Comparison of ENCODE assay signal across 1 cellular context in the genomic region with DNA sequence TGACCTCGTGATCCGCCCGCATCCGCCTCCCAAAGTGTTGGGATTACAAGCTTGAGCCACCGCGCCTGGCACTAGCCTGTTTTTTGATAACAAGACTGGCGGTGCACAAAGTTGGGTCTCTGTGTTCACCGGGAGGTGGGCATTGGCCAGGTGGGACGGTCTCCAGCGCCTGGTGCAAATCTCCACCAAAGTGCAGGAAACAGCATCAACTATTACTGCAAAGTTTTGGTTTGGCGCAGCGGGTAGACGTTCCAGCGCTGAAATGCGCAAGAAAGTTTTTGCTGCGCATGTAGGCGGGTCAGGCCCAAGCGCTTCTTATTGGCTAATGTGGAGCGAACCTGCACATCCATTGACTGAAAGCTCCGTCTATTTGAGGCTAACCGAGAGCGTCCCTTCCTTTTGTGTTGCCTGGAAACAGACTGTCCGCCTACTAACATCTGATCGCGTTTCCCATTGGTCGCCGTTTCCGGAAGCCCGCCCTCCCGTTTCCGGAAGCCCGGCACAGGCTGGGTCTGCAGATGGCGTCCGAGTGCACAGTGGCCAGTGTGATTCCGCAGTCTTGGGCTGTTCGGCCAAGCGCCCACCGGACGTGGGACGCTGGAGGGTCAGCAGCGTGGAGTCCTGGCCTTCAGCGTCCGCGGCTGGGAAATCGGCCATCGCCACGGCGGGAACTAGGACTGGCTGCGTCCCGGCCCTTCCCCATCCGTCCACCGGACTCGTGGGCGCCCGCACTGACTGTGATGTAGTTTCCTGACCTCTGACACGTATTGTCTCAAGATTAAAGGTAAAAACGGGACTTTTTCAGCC.
TF ChIP-seq lines count a peak whose summit lies in the region.

No MANE protein-coding gene starts in this region.

TF ChIP-seq in GM12878, 131 proteins besides CTCF, POLR2A, EP300 and RAD21 (continued from another document and continues in another):
- TF ChIP-seq, protein P1, sequence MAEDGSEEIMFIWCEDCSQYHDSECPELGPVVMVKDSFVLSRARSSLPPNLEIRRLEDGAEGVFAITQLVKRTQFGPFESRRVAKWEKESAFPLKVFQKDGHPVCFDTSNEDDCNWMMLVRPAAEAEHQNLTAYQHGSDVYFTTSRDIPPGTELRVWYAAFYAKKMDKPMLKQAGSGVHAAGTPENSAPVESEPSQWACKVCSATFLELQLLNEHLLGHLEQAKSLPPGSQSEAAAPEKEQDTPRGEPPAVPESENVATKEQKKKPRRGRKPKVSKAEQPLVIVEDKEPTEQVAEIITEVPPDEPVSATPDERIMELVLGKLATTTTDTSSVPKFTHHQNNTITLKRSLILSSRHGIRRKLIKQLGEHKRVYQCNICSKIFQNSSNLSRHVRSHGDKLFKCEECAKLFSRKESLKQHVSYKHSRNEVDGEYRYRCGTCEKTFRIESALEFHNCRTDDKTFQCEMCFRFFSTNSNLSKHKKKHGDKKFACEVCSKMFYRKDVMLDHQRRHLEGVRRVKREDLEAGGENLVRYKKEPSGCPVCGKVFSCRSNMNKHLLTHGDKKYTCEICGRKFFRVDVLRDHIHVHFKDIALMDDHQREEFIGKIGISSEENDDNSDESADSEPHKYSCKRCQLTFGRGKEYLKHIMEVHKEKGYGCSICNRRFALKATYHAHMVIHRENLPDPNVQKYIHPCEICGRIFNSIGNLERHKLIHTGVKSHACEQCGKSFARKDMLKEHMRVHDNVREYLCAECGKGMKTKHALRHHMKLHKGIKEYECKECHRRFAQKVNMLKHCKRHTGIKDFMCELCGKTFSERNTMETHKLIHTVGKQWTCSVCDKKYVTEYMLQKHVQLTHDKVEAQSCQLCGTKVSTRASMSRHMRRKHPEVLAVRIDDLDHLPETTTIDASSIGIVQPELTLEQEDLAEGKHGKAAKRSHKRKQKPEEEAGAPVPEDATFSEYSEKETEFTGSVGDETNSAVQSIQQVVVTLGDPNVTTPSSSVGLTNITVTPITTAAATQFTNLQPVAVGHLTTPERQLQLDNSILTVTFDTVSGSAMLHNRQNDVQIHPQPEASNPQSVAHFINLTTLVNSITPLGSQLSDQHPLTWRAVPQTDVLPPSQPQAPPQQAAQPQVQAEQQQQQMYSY (CRISPR knock-in tag; IDR thresholded peaks at IDR 0.05), result no peak
- 0 out of 4 replicates have a peak, but pooled peaks of 1 of the 2 experiments have one; percentile 3 for TF ChIP-seq SRF (IDR thresholded peaks at IDR 0.05; ENCODE audit: low read depth in 2 of 2, low read length in 2 of 2)
- TF ChIP-seq CREM (IDR thresholded peaks at IDR 0.05; ENCODE audit: low read depth), result peak; percentile 76
- TF ChIP-seq, protein P2, sequence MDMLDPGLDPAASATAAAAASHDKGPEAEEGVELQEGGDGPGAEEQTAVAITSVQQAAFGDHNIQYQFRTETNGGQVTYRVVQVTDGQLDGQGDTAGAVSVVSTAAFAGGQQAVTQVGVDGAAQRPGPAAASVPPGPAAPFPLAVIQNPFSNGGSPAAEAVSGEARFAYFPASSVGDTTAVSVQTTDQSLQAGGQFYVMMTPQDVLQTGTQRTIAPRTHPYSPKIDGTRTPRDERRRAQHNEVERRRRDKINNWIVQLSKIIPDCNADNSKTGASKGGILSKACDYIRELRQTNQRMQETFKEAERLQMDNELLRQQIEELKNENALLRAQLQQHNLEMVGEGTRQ (IDR thresholded peaks at IDR 0.05; ENCODE audit: borderline replicate concordance, low read depth, low read length), result no peak
- TF ChIP-seq, protein P3, sequence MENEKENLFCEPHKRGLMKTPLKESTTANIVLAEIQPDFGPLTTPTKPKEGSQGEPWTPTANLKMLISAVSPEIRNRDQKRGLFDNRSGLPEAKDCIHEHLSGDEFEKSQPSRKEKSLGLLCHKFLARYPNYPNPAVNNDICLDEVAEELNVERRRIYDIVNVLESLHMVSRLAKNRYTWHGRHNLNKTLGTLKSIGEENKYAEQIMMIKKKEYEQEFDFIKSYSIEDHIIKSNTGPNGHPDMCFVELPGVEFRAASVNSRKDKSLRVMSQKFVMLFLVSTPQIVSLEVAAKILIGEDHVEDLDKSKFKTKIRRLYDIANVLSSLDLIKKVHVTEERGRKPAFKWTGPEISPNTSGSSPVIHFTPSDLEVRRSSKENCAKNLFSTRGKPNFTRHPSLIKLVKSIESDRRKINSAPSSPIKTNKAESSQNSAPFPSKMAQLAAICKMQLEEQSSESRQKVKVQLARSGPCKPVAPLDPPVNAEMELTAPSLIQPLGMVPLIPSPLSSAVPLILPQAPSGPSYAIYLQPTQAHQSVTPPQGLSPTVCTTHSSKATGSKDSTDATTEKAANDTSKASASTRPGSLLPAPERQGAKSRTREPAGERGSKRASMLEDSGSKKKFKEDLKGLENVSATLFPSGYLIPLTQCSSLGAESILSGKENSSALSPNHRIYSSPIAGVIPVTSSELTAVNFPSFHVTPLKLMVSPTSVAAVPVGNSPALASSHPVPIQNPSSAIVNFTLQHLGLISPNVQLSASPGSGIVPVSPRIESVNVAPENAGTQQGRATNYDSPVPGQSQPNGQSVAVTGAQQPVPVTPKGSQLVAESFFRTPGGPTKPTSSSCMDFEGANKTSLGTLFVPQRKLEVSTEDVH (IDR thresholded peaks at IDR 0.05; ENCODE audit: low read depth, partially characterized antibody), result no peak
- TF ChIP-seq, protein P4, sequence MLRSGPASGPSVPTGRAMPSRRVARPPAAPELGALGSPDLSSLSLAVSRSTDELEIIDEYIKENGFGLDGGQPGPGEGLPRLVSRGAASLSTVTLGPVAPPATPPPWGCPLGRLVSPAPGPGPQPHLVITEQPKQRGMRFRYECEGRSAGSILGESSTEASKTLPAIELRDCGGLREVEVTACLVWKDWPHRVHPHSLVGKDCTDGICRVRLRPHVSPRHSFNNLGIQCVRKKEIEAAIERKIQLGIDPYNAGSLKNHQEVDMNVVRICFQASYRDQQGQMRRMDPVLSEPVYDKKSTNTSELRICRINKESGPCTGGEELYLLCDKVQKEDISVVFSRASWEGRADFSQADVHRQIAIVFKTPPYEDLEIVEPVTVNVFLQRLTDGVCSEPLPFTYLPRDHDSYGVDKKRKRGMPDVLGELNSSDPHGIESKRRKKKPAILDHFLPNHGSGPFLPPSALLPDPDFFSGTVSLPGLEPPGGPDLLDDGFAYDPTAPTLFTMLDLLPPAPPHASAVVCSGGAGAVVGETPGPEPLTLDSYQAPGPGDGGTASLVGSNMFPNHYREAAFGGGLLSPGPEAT (IDR thresholded peaks at IDR 0.05; ENCODE audit: low read depth), result peak; percentile 75
- 0 out of 2 replicates have a peak, but pooled peaks have one; percentile 7 for TF ChIP-seq NBN (IDR thresholded peaks at IDR 0.05)
- 0 out of 2 replicates have a peak, but pooled peaks have one; percentile 9 for TF ChIP-seq SPI1 (IDR thresholded peaks at IDR 0.05; ENCODE audit: borderline replicate concordance, insufficient read depth, low read depth, low read length)
- peak; percentile 81 for TF ChIP-seq NR2C1 (IDR thresholded peaks at IDR 0.05)
- TF ChIP-seq, protein P5, sequence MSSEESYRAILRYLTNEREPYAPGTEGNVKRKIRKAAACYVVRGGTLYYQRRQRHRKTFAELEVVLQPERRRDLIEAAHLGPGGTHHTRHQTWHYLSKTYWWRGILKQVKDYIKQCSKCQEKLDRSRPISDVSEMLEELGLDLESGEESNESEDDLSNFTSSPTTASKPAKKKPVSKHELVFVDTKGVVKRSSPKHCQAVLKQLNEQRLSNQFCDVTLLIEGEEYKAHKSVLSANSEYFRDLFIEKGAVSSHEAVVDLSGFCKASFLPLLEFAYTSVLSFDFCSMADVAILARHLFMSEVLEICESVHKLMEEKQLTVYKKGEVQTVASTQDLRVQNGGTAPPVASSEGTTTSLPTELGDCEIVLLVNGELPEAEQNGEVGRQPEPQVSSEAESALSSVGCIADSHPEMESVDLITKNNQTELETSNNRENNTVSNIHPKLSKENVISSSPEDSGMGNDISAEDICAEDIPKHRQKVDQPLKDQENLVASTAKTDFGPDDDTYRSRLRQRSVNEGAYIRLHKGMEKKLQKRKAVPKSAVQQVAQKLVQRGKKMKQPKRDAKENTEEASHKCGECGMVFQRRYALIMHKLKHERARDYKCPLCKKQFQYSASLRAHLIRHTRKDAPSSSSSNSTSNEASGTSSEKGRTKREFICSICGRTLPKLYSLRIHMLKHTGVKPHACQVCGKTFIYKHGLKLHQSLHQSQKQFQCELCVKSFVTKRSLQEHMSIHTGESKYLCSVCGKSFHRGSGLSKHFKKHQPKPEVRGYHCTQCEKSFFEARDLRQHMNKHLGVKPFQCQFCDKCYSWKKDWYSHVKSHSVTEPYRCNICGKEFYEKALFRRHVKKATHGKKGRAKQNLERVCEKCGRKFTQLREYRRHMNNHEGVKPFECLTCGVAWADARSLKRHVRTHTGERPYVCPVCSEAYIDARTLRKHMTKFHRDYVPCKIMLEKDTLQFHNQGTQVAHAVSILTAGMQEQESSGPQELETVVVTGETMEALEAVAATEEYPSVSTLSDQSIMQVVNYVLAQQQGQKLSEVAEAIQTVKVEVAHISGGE (CRISPR knock-in tag; IDR thresholded peaks at IDR 0.05), result no peak
- TF ChIP-seq, protein P6, sequence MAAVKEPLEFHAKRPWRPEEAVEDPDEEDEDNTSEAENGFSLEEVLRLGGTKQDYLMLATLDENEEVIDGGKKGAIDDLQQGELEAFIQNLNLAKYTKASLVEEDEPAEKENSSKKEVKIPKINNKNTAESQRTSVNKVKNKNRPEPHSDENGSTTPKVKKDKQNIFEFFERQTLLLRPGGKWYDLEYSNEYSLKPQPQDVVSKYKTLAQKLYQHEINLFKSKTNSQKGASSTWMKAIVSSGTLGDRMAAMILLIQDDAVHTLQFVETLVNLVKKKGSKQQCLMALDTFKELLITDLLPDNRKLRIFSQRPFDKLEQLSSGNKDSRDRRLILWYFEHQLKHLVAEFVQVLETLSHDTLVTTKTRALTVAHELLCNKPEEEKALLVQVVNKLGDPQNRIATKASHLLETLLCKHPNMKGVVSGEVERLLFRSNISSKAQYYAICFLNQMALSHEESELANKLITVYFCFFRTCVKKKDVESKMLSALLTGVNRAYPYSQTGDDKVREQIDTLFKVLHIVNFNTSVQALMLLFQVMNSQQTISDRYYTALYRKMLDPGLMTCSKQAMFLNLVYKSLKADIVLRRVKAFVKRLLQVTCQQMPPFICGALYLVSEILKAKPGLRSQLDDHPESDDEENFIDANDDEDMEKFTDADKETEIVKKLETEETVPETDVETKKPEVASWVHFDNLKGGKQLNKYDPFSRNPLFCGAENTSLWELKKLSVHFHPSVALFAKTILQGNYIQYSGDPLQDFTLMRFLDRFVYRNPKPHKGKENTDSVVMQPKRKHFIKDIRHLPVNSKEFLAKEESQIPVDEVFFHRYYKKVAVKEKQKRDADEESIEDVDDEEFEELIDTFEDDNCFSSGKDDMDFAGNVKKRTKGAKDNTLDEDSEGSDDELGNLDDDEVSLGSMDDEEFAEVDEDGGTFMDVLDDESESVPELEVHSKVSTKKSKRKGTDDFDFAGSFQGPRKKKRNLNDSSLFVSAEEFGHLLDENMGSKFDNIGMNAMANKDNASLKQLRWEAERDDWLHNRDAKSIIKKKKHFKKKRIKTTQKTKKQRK (IDR thresholded peaks at IDR 0.05; ENCODE audit: low read depth, low read length), result peak; percentile 69
- no peak for TF ChIP-seq JUND (IDR thresholded peaks at IDR 0.05; ENCODE audit: low read depth, low read length)
- peak; percentile 40; the same call in 1 of the 2 replicates for TF ChIP-seq HCFC1 (IDR thresholded peaks at IDR 0.05; ENCODE audit: low read length)
- TF ChIP-seq, protein P7, sequence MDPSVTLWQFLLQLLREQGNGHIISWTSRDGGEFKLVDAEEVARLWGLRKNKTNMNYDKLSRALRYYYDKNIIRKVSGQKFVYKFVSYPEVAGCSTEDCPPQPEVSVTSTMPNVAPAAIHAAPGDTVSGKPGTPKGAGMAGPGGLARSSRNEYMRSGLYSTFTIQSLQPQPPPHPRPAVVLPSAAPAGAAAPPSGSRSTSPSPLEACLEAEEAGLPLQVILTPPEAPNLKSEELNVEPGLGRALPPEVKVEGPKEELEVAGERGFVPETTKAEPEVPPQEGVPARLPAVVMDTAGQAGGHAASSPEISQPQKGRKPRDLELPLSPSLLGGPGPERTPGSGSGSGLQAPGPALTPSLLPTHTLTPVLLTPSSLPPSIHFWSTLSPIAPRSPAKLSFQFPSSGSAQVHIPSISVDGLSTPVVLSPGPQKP (IDR thresholded peaks at IDR 0.05; ENCODE audit: low read depth, low read length), result peak; percentile 28; the same call in 1 of the 2 replicates
- TF ChIP-seq ZZZ3 (IDR thresholded peaks at IDR 0.05; ENCODE audit: control insufficient read depth, insufficient read length, low read depth), result no peak
- TF ChIP-seq MTA3 (IDR thresholded peaks at IDR 0.05; ENCODE audit: borderline replicate concordance, low read length), result no peak
- TF ChIP-seq, protein P8, sequence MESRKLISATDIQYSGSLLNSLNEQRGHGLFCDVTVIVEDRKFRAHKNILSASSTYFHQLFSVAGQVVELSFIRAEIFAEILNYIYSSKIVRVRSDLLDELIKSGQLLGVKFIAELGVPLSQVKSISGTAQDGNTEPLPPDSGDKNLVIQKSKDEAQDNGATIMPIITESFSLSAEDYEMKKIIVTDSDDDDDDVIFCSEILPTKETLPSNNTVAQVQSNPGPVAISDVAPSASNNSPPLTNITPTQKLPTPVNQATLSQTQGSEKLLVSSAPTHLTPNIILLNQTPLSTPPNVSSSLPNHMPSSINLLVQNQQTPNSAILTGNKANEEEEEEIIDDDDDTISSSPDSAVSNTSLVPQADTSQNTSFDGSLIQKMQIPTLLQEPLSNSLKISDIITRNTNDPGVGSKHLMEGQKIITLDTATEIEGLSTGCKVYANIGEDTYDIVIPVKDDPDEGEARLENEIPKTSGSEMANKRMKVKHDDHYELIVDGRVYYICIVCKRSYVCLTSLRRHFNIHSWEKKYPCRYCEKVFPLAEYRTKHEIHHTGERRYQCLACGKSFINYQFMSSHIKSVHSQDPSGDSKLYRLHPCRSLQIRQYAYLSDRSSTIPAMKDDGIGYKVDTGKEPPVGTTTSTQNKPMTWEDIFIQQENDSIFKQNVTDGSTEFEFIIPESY (IDR thresholded peaks at IDR 0.05), result no peak
- no peak for TF ChIP-seq TCF3 (IDR thresholded peaks at IDR 0.05; ENCODE audit: borderline replicate concordance, insufficient read depth, low read depth, low read length)
- peak; percentile 70; the same call in 1 of the 3 replicates for TF ChIP-seq POU2F2 (IDR thresholded peaks at IDR 0.05; ENCODE audit: borderline replicate concordance, low read depth, low read length)
- no peak; the same call in 1 of the 2 replicates for TF ChIP-seq ESRRA (IDR thresholded peaks at IDR 0.05; ENCODE audit: low read length)
- no peak for TF ChIP-seq ZNF24 (IDR thresholded peaks at IDR 0.05)
- no peak for TF ChIP-seq ZBED1 (IDR thresholded peaks at IDR 0.05; ENCODE audit: borderline replicate concordance)
- TF ChIP-seq, protein P9, sequence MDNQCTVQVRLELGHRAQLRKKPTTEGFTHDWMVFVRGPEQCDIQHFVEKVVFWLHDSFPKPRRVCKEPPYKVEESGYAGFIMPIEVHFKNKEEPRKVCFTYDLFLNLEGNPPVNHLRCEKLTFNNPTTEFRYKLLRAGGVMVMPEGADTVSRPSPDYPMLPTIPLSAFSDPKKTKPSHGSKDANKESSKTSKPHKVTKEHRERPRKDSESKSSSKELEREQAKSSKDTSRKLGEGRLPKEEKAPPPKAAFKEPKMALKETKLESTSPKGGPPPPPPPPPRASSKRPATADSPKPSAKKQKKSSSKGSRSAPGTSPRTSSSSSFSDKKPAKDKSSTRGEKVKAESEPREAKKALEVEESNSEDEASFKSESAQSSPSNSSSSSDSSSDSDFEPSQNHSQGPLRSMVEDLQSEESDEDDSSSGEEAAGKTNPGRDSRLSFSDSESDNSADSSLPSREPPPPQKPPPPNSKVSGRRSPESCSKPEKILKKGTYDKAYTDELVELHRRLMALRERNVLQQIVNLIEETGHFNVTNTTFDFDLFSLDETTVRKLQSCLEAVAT (IDR thresholded peaks at IDR 0.05), result no peak
- TF ChIP-seq YBX1 (IDR thresholded peaks at IDR 0.05), result no peak
- TF ChIP-seq HDAC6 (IDR thresholded peaks at IDR 0.05; ENCODE audit: unreplicated experiment), result no peak
- TF ChIP-seq ZNF217 (IDR thresholded peaks at IDR 0.05), result no peak
- no peak for TF ChIP-seq JUNB (IDR thresholded peaks at IDR 0.05)
- peak; percentile 96 for TF ChIP-seq NFYA (IDR thresholded peaks at IDR 0.05; ENCODE audit: borderline replicate concordance, low read depth, low read length)
